ENCODE assay signal across 8 cellular contexts in genomic region chr14:26597136-26598080, GRCh38. TPM values are rescaled to one million over a fixed set of nuclear protein-coding genes. Genes with fewer than 3 reads are reported as not detected.
A peak's percentile ranks its signal among the peaks of the same experiment; 100 is the strongest.
DNase-seq lines count a peak whose midpoint lies in the region; ATAC-seq and TF ChIP-seq lines count a peak whose summit lies in the region.

Gene NOVA1, minus strand, starts transcription at chr14:26598033. Its CDS starts 597 bp downstream, at chr14:26597436.

- peak within 1 kb of the TSS; percentile 90 for H3K4me3 ChIP-seq in BE2C (ENCODE audit: low read depth, low read length)

- peak within 1 kb of the TSS; percentile 31 for H3K4me3 Mint-ChIP-seq in T-helper 17 cell
- peak within 1 kb of the TSS; percentile 93 to 99 (median 97) for H3K4me3 Mint-ChIP-seq in nephron
- no peak within 1 kb of the TSS for H3K4me3 Mint-ChIP-seq in activated T-helper 17 cell treated with anti-CD3 and anti-CD28 coated beads, Interleukin-2, amount 50 U/mL, for 72 hours

- H3K9me3 ChIP-seq in BE2C: no peaks in the 10 kb centered on the region
- no peaks in the 10 kb centered on the region for H3K9me3 ChIP-seq in T-helper 17 cell (ENCODE audit: control insufficient read depth, low read length, poor library complexity, severe bottlenecking)

- H3K4me1 ChIP-seq in BE2C: no peaks in the 10 kb centered on the region
- H3K4me1 ChIP-seq in foreskin keratinocyte: no peaks in the 10 kb centered on the region

- H3K27me3 ChIP-seq in BE2C (peaks cover 18% of the 10 kb centered on the region), foreskin keratinocyte (peaks cover 76% of the 10 kb centered on the region)

- H3K36me3 Mint-ChIP-seq in T-helper 17 cell (ENCODE audit: low read depth) (no peaks in the 10 kb centered on the region), nephron (ENCODE audit: low read depth) (no peaks in the 10 kb centered on the region)
- H3K36me3 Mint-ChIP-seq in activated T-helper 17 cell treated with anti-CD3 and anti-CD28 coated beads, Interleukin-2, amount 50 U/mL, for 72 hours (ENCODE audit: low read depth): no peaks in the 10 kb centered on the region

- H3K27me3 Mint-ChIP-seq in T-helper 17 cell (peaks cover 6% of the 10 kb centered on the region), nephron (ENCODE audit: low read depth) (peaks cover 16% of the 10 kb centered on the region)
- peaks cover 23% of the 10 kb centered on the region for H3K27me3 Mint-ChIP-seq in activated T-helper 17 cell treated with anti-CD3 and anti-CD28 coated beads, Interleukin-2, amount 50 U/mL, for 72 hours

- no peak within 1 kb of the TSS for H3K27ac ChIP-seq in foreskin keratinocyte

- H3K4me1 Mint-ChIP-seq in T-helper 17 cell: no peaks in the 10 kb centered on the region
- peaks cover 26% of the 10 kb centered on the region for H3K4me1 Mint-ChIP-seq in nephron
- H3K4me1 Mint-ChIP-seq in activated T-helper 17 cell treated with anti-CD3 and anti-CD28 coated beads, Interleukin-2, amount 50 U/mL, for 72 hours: no peaks in the 10 kb centered on the region

- H3K9me3 Mint-ChIP-seq in nephron: no peaks in the 10 kb centered on the region
- peaks cover 9% of the 10 kb centered on the region for H3K9me3 Mint-ChIP-seq in activated T-helper 17 cell treated with anti-CD3 and anti-CD28 coated beads, Interleukin-2, amount 50 U/mL, for 72 hours

- ATAC-seq in HG03460 (IDR thresholded peaks at IDR 0.05; ENCODE audit: unreplicated experiment) (peak; percentile 33), T-helper 17 cell (no peak), foreskin keratinocyte (peak; percentile 82), HG02870 (IDR thresholded peaks at IDR 0.05; ENCODE audit: unreplicated experiment) (no peak)
- ATAC-seq in activated T-helper 17 cell treated with anti-CD3 and anti-CD28 coated beads, Interleukin-2, amount 50 U/mL, for 72 hours (replicated peaks): no peak

- H3K27ac Mint-ChIP-seq in T-helper 17 cell (no peak within 1 kb of the TSS), nephron (peak within 1 kb of the TSS; percentile 98 to 99 (median 99))
- no peak within 1 kb of the TSS for H3K27ac Mint-ChIP-seq in activated T-helper 17 cell treated with anti-CD3 and anti-CD28 coated beads, Interleukin-2, amount 50 U/mL, for 72 hours

- TF ChIP-seq CTCF in BE2C (IDR thresholded peaks at IDR 0.05; ENCODE audit: low read depth, low read length) (no peak), foreskin keratinocyte (conservative IDR thresholded peaks at IDR 0.05) (no peak), nephron (IDR thresholded peaks at IDR 0.05; ENCODE audit: unreplicated experiment in 3 of 3) (no peak)

- DNase-seq in BE2C: peak; percentile 47
- DNase-seq in T-helper 17 cell: no peak
- peak in 1 of 2 donors; percentile 9 for DNase-seq in foreskin keratinocyte
- DNase-seq in stimulated activated naive CD4-positive, alpha-beta T cell treated with Interleukin-2 at 50 U/mL for 16 hours (lab: John Stamatoyannopoulos, UW): no peak

- no peaks in the 10 kb centered on the region for H3K36me3 ChIP-seq in BE2C

RNA-seq across cellular contexts. Expression of gene NOVA1, which starts in this region (rescaled TPM):
- polyA plus RNA-seq in BE2C (2012; ENCODE audit: insufficient read depth, insufficient read length, low read depth): 12.7 TPM
- total RNA-seq in T-helper 17 cell (under 1 TPM in 1 of 2 donors, not detected in 1; 0.16 TPM), foreskin keratinocyte (0.03 and 0.28 TPM in 2 replicates)
- polyA plus RNA-seq in foreskin keratinocyte: 0.06 and 0.35 TPM in 2 replicates
- under 1 TPM in 1 of 2 donors, not detected in 1; 0.19 TPM for total RNA-seq in activated T-helper 17 cell treated with anti-CD3 and anti-CD28 coated beads, Interleukin-2, amount 50 U/mL, for 72 hours

Comparison
In these comparisons a context has a peak if more than half of its experiments do, and no peak if none do; other contexts are left out.
1. Peak in ATAC-seq in foreskin keratinocyte; RNA of the gene not detected or under 1 TPM.
2. H3K27ac Mint-ChIP-seq: peak in nephron (3 of 3); none in T-helper 17 cell (single experiment) and activated T-helper 17 cell treated with anti-CD3 and anti-CD28 coated beads, Interleukin-2, amount 50 U/mL, for 72 hours (single experiment).